ENCODE assay signal across 1 cellular context in genomic region chr16:80591071-80591935, GRCh38.
TF ChIP-seq lines count a peak whose summit lies in the region.

No MANE protein-coding gene starts in this region.

TF ChIP-seq in GM23338, 12 proteins besides CTCF, POLR2A, EP300 and RAD21 (continued from another document):
- TF ChIP-seq ZNF462 (CRISPR knock-in tag; IDR thresholded peaks at IDR 0.05) = no peak
- no peak for TF ChIP-seq STAT1 (IDR thresholded peaks at IDR 0.05; ENCODE audit: unreplicated experiment)
- no peak for TF ChIP-seq EZH2 (IDR thresholded peaks at IDR 0.05; ENCODE audit: low read depth, unreplicated experiment)
- TF ChIP-seq CREB1 (CRISPR knock-in tag; IDR thresholded peaks at IDR 0.05; ENCODE audit: low read depth) = no peak
TF ChIP-seq in GM23338: peak in this region for 0.
